8 cellular contexts compared by ENCODE assay signal in the genomic region with DNA sequence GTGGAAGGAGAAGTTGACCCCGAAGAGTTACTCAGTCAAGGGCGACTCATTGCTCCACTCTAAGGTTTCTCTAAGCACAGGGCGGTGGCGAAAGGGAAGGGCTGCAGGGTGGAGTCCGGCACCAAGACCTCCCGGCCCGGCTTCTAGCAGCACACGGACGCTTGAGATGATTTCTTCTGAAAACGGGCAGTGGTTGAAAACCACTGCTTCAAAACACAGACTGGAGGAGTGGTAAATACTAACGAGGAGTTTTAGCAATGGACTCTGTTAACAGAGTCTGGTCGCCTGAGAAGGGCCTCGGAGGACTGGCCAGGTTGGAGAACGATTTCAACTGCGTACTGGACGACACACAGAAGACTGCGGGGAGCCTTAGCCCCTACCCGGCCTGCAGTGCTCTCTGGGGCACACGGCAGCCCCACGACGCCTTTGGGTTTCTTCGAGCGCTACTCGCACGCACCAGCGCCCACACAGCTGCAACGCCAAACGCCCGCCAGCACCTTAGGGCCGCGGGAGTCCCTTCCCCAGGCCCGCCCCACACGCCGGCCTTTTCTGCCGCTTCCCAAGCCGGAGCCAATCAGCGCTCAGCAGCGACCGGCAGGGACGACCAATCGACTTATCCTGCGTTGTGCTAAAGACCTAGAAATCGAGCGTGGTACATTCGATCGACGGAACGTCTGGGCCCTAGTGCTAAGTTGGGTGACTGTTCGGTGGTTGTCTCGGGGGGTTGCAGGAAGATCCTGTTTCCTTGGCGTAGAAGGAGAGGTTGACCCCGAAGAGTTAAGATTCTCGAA. TPM values are rescaled to one million over a fixed set of nuclear protein-coding genes. Genes with fewer than 3 reads are reported as not detected.
A peak's percentile ranks its signal among the peaks of the same experiment; 100 is the strongest.
DNase-seq lines count a peak whose midpoint lies in the region; ATAC-seq, FAIRE-seq and TF ChIP-seq lines count a peak whose summit lies in the region.

No MANE protein-coding gene starts in this region.

- H3K18ac ChIP-seq in H1 (ENCODE audit: extremely low read depth, low read length) (peak overlapping the region; percentile 63; the same call in 1 of the 2 replicates), mesendoderm (ENCODE audit: low read length) (no peak overlapping the region)

- H2AK5ac ChIP-seq in H1 (ENCODE audit: low read depth, low read length), result no peak overlapping the region
- no peak overlapping the region for H2AK5ac ChIP-seq in mesendoderm (ENCODE audit: low read length)

- H3K4ac ChIP-seq in H1 (replicated peaks; ENCODE audit: insufficient read length, low read depth, low read length) (no peak overlapping the region), mesendoderm (ENCODE audit: low read depth, low read length) (no peak overlapping the region)

- POLR2A ChIA-PET in H1 (lab: Charles Lee; ENCODE audit: partially characterized antibody), result interaction anchor here (0.6 to 1.6 kb wide), 2 partner anchors 10 to 34 kb away, joined by 3 to 4 read pairs; no protein-coding TSS in a partner anchor

- no peak overlapping the region for H2BK20ac ChIP-seq in H1 (ENCODE audit: low read length)

- H3K9ac ChIP-seq in H1 (replicated peaks in 1 of 4; ENCODE audit: extremely low read depth in 1 of 4, low read depth in 3 of 4, low read length in 3 of 4) (peak overlapping the region in 3 of 4 experiments; percentile 26 to 62 (median 33); a peak in 5 of 7 replicates), mesendoderm (ENCODE audit: low read length) (peak overlapping the region; percentile 92)

- H2BK5ac ChIP-seq in H1 (ENCODE audit: low read depth, low read length) (no peak overlapping the region), mesendoderm (ENCODE audit: low read length) (no peak overlapping the region)

- H4K20me1 ChIP-seq in H1 (replicated peaks in 1 of 2; ENCODE audit: control insufficient read depth in 1 of 2, insufficient read depth in 2 of 2, low read length in 2 of 2), result peaks cover 1 to 9% of the 10 kb centered on the region in 2 experiments

- peak overlapping the region; percentile 64 for H2AFZ ChIP-seq in H1 (ENCODE audit: low read length)

- H3K23ac ChIP-seq in H1 (ENCODE audit: insufficient read length) (no peak overlapping the region), mesendoderm (ENCODE audit: low read length) (no peak overlapping the region)

- H3K4me2 ChIP-seq in H1 (ENCODE audit: insufficient read depth in 1 of 2, low read depth in 2 of 2, low read length in 2 of 2) (peak overlapping the region; percentile 97 to 98), mesendoderm (ENCODE audit: low read length) (peak overlapping the region; percentile 82)

- no peak overlapping the region for H4K8ac ChIP-seq in H1 (ENCODE audit: extremely low read depth, insufficient read depth, low read length)
- H4K8ac ChIP-seq in mesendoderm (ENCODE audit: low read depth, low read length), result no peak overlapping the region

- H4K5ac ChIP-seq in H1 (ENCODE audit: insufficient read length, low read depth, low read length) (no peak overlapping the region), mesendoderm (ENCODE audit: low read length) (no peak overlapping the region)

- no peaks in the 10 kb centered on the region for H3K9me3 ChIP-seq in H1 (ENCODE audit: insufficient read depth in 2 of 2, low read depth in 1 of 2, low read length in 1 of 2)

- no peak for TF ChIP-seq EP300 in H1 (IDR thresholded peaks at IDR 0.05; ENCODE audit: borderline replicate concordance in 1 of 2, low read depth in 2 of 2, low read length in 2 of 2)

- peak; percentile 78 for FAIRE-seq in H1 (lab: Jason Lieb, UNC)

- 7% methylated on average over 47 of the region's 53 CpGs; no CpG with 5 or more reads in 1 of the 2 experiments for WGBS in H1 (ENCODE audit: extremely low coverage in 1 of 2, insufficient coverage in 1 of 2, insufficient read length in 1 of 2, insufficient replicate concordance in 2 of 2, low coverage in 1 of 2, low lambda C conversion rate in 2 of 2, missing lambda C conversion rate in 1 of 2), 2 experiments
- WGBS in mesendoderm (ENCODE audit: extremely low coverage, insufficient coverage, low lambda C conversion rate), result no CpG with 5 or more reads among the region's 53 CpGs

- H3K79me2 ChIP-seq in H1 (ENCODE audit: control insufficient read depth in 1 of 2, insufficient read depth in 2 of 2, low read length in 2 of 2), result no peaks in the 10 kb centered on the region
- H3K79me2 ChIP-seq in mesendoderm (ENCODE audit: control insufficient read depth, insufficient read depth, low read length), result no peaks in the 10 kb centered on the region

- H2BK120ac ChIP-seq in H1 (replicated peaks; ENCODE audit: low read depth, low read length) (no peak overlapping the region), mesendoderm (ENCODE audit: low read depth, low read length) (no peak overlapping the region)

- peaks cover 8% of the 10 kb centered on the region; the same call in 1 of the 2 replicates for H3K23me2 ChIP-seq in H1 (ENCODE audit: low read depth, low read length)

- H3K4me3 ChIP-seq in H1 (ENCODE audit: extremely low read depth in 1 of 4, insufficient read depth in 2 of 4, low read depth in 3 of 4, low read length in 4 of 4), result peak overlapping the region; percentile 76 to 95 (median 88)
- peak overlapping the region; percentile 92 for H3K4me3 ChIP-seq in mesendoderm (ENCODE audit: low read length)

- H4K91ac ChIP-seq in H1 (replicated peaks; ENCODE audit: insufficient read length, low read length), result no peak overlapping the region

- no peaks in the 10 kb centered on the region; a peak in 1 of 8 replicates for H3K36me3 ChIP-seq in H1 (ENCODE audit: control insufficient read depth in 2 of 4, insufficient read depth in 4 of 4, low read length in 3 of 4)
- no peaks in the 10 kb centered on the region for H3K36me3 ChIP-seq in mesendoderm (ENCODE audit: control insufficient read depth, insufficient read depth, low read length)

- H3K27ac ChIP-seq in H1 (ENCODE audit: low read depth, low read length) (no peak overlapping the region), mesendoderm (ENCODE audit: low read depth, low read length) (no peak overlapping the region)

- H3K4me1 ChIP-seq in H1 (replicated peaks in 1 of 4; ENCODE audit: control insufficient read depth in 3 of 4, insufficient read depth in 4 of 4, low read length in 3 of 4) (peaks cover 0 to 15% (median 8%) of the 10 kb centered on the region in 4 experiments; a peak in 6 of 7 replicates), mesendoderm (ENCODE audit: control insufficient read depth, low read depth, low read length) (no peaks in the 10 kb centered on the region)

- peak in 1 of 2 experiments; percentile 54; a peak in 2 of 3 replicates for TF ChIP-seq POLR2A in H1 (IDR thresholded peaks at IDR 0.05; ENCODE audit: control extremely low read depth in 1 of 2, low read depth in 2 of 2, low read length in 2 of 2)

- no peak overlapping the region for H2BK12ac ChIP-seq in H1 (ENCODE audit: low read depth, low read length)

- H3K14ac ChIP-seq in H1 (ENCODE audit: insufficient read length), result no peak overlapping the region

- H3K56ac ChIP-seq in H1 (replicated peaks; ENCODE audit: insufficient read length, low read depth, low read length) (no peak overlapping the region), mesendoderm (ENCODE audit: low read length) (peak overlapping the region; percentile 95)

- ATAC-seq in GM19043 (IDR thresholded peaks at IDR 0.05; ENCODE audit: low read depth, unreplicated experiment), result peak; percentile 88
- ATAC-seq in HG03432 (IDR thresholded peaks at IDR 0.05; ENCODE audit: unreplicated experiment), result peak; percentile 93

- H2BK15ac ChIP-seq in H1 (ENCODE audit: low read length) (no peak overlapping the region), mesendoderm (replicated peaks; ENCODE audit: low read depth) (no peak overlapping the region)

- DNase-seq in Ammon's horn (ENCODE audit: low spot score), result peak; percentile 95
- DNase-seq in NCI-H82 (lab: John Stamatoyannopoulos, UW), result peak; percentile 98
- DNase-seq in activated CD8-positive, alpha-beta memory T cell treated with anti-CD3 and anti-CD28 coated beads for 48 hours (ENCODE audit: low read depth in 2 of 3, low spot score in 2 of 3), result peak; percentile 45 to 65 (median 57)
- peak in 1 of 2 experiments; percentile 88 for DNase-seq in H1 (ENCODE audit: low read depth in 1 of 2, low spot score in 2 of 2)
- DNase-seq in mesendoderm, result peak; percentile 92
- peak; percentile 52 for DNase-seq in stimulated activated CD8-positive, alpha-beta memory T cell treated with anti-CD3 and anti-CD28 coated beads, Interleukin-12 subunit alpha, Interleukin-12 subunit beta, amount 100 ng/mL, for 4 hours (ENCODE audit: low read depth)

- no peak for TF ChIP-seq RAD21 in H1 (IDR thresholded peaks at IDR 0.05 in 1 of 2, conservative IDR thresholded peaks at IDR 0.05 in 1 of 2; ENCODE audit: low read depth in 2 of 2, low read length in 2 of 2)

- no peak for TF ChIP-seq CTCF in H1 (IDR thresholded peaks at IDR 0.05; ENCODE audit: control extremely low read depth in 1 of 3, insufficient read depth in 1 of 3, low read depth in 1 of 3, low read length in 3 of 3)

- CTCF ChIA-PET in H1 (lab: Charles Lee; ENCODE audit: partially characterized antibody), result interaction anchor here (1.4 to 3.3 kb wide), 2 partner anchors 35 to 40 kb away, joined by 4 to 15 read pairs; no protein-coding TSS in a partner anchor

- H3K27me3 ChIP-seq in H1 (replicated peaks in 1 of 4; ENCODE audit: control insufficient read depth in 3 of 4, extremely low read depth in 1 of 4, insufficient read depth in 3 of 4, low read length in 3 of 4) (peaks cover 34 to 59% (median 52%) of the 10 kb centered on the region in 4 experiments), mesendoderm (ENCODE audit: insufficient read depth, low read length, poor library complexity) (peaks cover 26% of the 10 kb centered on the region)

- H3K79me1 ChIP-seq in H1 (ENCODE audit: low read depth, low read length), result no peaks in the 10 kb centered on the region
- no peaks in the 10 kb centered on the region for H3K79me1 ChIP-seq in mesendoderm (ENCODE audit: low read length)

RNA-seq across cellular contexts. Expression of a gene that starts 14.4 kb away (rescaled TPM):
- total RNA-seq in H1 (2021; fragmentation: NEBNext Ultra II Directional; extraction: Animal tissue kit (Norgen Biotek cat#: 25700)), result 3.6 and 4.2 TPM in 2 replicates
- polyA plus RNA-seq in H1 (2011; rRNA removed), result 3.6 and 6.8 TPM in 2 replicates
- polyA plus RNA-seq in H1 (2011; cell fraction: cytosol; rRNA removed), result 7.0 TPM
- polyA plus RNA-seq in H1 (2011; cell fraction: nucleus; rRNA removed), result 7.7 TPM
- 2.7 to 4.3 TPM (median 3.7 TPM) in 4 replicates for polyA plus RNA-seq in H1 (2012, experiment 1 of 2)
- 3.3 TPM for polyA plus RNA-seq in H1 (2012, experiment 2 of 2)
- 16.2 TPM for polyA plus RNA-seq in H1 (2013, experiment 1 of 2)
- polyA plus RNA-seq in H1 (2013, experiment 2 of 2), result 16.6 TPM
- 1.8 and 3.5 TPM in 2 replicates for polyA minus RNA-seq in H1 (2011; rRNA and poly(A)+ RNA removed)
- not detected for polyA minus RNA-seq in H1 (2011; cell fraction: cytosol; rRNA and poly(A)+ RNA removed)
- polyA minus RNA-seq in H1 (2011; cell fraction: nucleus; rRNA and poly(A)+ RNA removed), result 1.7 TPM
- polyA plus RNA-seq in mesendoderm (2013, experiment 1 of 2), result 0.32 TPM
- polyA plus RNA-seq in mesendoderm (2013, experiment 2 of 2), result 0.24 TPM

RNA-seq across cellular contexts. Expression of a gene that starts 56.6 kb away (rescaled TPM):
- 19.1 and 20.9 TPM in 2 replicates for total RNA-seq in H1 (2021; fragmentation: NEBNext Ultra II Directional; extraction: Animal tissue kit (Norgen Biotek cat#: 25700))
- 19.1 and 24.0 TPM in 2 replicates for polyA plus RNA-seq in H1 (2011; rRNA removed)
- polyA plus RNA-seq in H1 (2011; cell fraction: cytosol; rRNA removed), result 16.1 TPM
- 26.2 TPM for polyA plus RNA-seq in H1 (2011; cell fraction: nucleus; rRNA removed)
- polyA plus RNA-seq in H1 (2012, experiment 1 of 2), result 13.3 to 18.7 TPM (median 15.0 TPM) in 4 replicates
- 2.4 TPM for polyA plus RNA-seq in H1 (2012, experiment 2 of 2)
- polyA plus RNA-seq in H1 (2013, experiment 1 of 2), result 11.3 TPM
- polyA plus RNA-seq in H1 (2013, experiment 2 of 2), result 9.8 TPM
- 42.6 and 49.4 TPM in 2 replicates for polyA minus RNA-seq in H1 (2011; rRNA and poly(A)+ RNA removed)
- 18.9 TPM for polyA minus RNA-seq in H1 (2011; cell fraction: cytosol; rRNA and poly(A)+ RNA removed)
- polyA minus RNA-seq in H1 (2011; cell fraction: nucleus; rRNA and poly(A)+ RNA removed), result 41.2 TPM
- 9.8 TPM for polyA plus RNA-seq in mesendoderm (2013, experiment 1 of 2)
- polyA plus RNA-seq in mesendoderm (2013, experiment 2 of 2), result 9.5 TPM
